ENCODE assay signal across 8 cellular contexts in the genomic region with DNA sequence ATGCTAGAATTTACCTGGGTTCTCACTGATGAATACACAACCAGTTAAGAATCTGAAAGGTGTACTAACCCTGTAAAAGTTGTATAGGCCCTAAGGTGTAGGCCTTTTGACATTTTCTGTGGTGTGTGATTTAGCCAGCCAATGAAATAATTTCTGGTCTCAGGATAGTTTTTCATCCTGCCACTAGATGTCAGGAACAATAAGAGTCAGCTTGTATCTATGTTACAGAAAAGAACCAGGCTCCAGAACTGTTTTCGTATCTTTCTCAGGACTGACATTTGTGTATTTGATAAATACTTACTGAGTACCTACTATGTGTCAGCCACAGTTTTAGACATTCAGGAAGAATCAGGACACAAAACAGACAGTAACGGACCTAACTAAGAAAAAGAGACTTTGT.
DNase-seq lines count a peak whose midpoint lies in the region; ATAC-seq and TF ChIP-seq lines count a peak whose summit lies in the region.

No MANE protein-coding gene starts in this region.

- peak; percentile 71 for ATAC-seq in HG03159 (IDR thresholded peaks at IDR 0.05; ENCODE audit: unreplicated experiment)
- ATAC-seq in left ventricle myocardium superior: peak; percentile 60
- ATAC-seq in HG02763 (IDR thresholded peaks at IDR 0.05; ENCODE audit: unreplicated experiment): no peak

- WGBS in SK-N-SH (ENCODE audit: low lambda C conversion rate): 76% methylated on average over 2 of the region's 2 CpGs

- peak; percentile 0 for DNase-seq in NCI-H2171 treated with DMSO at 0.1 percent for 48 hours (lab: John Stamatoyannopoulos, UW)
- no peak for DNase-seq in NCI-H2171 (lab: John Stamatoyannopoulos, UW)
- peak; percentile 60 for DNase-seq in SK-N-SH
- no peak for DNase-seq in left ventricle myocardium superior
- DNase-seq in NCI-H345 treated with DMSO at 0.1 percent for 48 hours (lab: John Stamatoyannopoulos, UW; ENCODE audit: unreplicated experiment): no peak
- DNase-seq in NCI-H524 treated with DMSO at 0.1 percent for 48 hours (lab: John Stamatoyannopoulos, UW): no peak

- no peaks in the 10 kb centered on the region for H3K27me3 ChIP-seq in SK-N-SH (ENCODE audit: insufficient read depth)

- H3K27ac ChIP-seq in SK-N-SH (ENCODE audit: low read depth in 2 of 2, low read length in 1 of 2): no peak overlapping the region

- peak; percentile 75 for TF ChIP-seq RAD21 in SK-N-SH (IDR thresholded peaks at IDR 0.05; ENCODE audit: low read length)

- no peak overlapping the region for H3K4me3 ChIP-seq in SK-N-SH (ENCODE audit: low read depth in 2 of 2, low read length in 1 of 2)

- no peak for TF ChIP-seq EP300 in SK-N-SH (IDR thresholded peaks at IDR 0.05; ENCODE audit: borderline replicate concordance in 1 of 2, low read depth in 1 of 2, low read length in 1 of 2)

- H3K9ac ChIP-seq in SK-N-SH: no peak overlapping the region

- no peaks in the 10 kb centered on the region for H3K9me2 ChIP-seq in SK-N-SH

- no peaks in the 10 kb centered on the region for H3K9me3 ChIP-seq in SK-N-SH

- intact Hi-C loops in left ventricle myocardium superior (cut with micrococcal nuclease): no loop called here

- no peaks in the 10 kb centered on the region for H3K36me3 ChIP-seq in SK-N-SH (replicated peaks in 1 of 2; ENCODE audit: control insufficient read depth in 1 of 2, insufficient read depth in 2 of 2, low read length in 1 of 2)

- H3F3A ChIP-seq in SK-N-SH (replicated peaks; ENCODE audit: insufficient read depth): no peaks in the 10 kb centered on the region

- H4K20me1 ChIP-seq in SK-N-SH (ENCODE audit: insufficient read depth): no peaks in the 10 kb centered on the region

- peak; percentile 69 for TF ChIP-seq CTCF in SK-N-SH (IDR thresholded peaks at IDR 0.05)

- H3K4me1 ChIP-seq in SK-N-SH (ENCODE audit: control insufficient read depth in 1 of 2, insufficient read depth in 2 of 2, low read depth in 1 of 2, low read length in 1 of 2): peaks cover 0 to 9% of the 10 kb centered on the region in 2 experiments; a peak in 2 of 4 replicates

- H3K79me2 ChIP-seq in SK-N-SH (ENCODE audit: insufficient read depth): no peaks in the 10 kb centered on the region

- POLR2A ChIA-PET in SK-N-SH (lab: Yijun Ruan, JAX): no interaction called here

- CTCF ChIA-PET in SK-N-SH (lab: Yijun Ruan, JAX): interaction anchor here (0.7 to 1.5 kb wide), 5 partner anchors 9 to 1356 kb away, joined by 3 to 4 read pairs (median 3); no protein-coding TSS in a partner anchor

- H3K4me2 ChIP-seq in SK-N-SH: no peak overlapping the region

- no peak overlapping the region for H2AFZ ChIP-seq in SK-N-SH (ENCODE audit: low read depth)

TF ChIP-seq in SK-N-SH, 30 proteins besides CTCF, POLR2A, EP300 and RAD21:
- TF ChIP-seq SMC3 (IDR thresholded peaks at IDR 0.05; ENCODE audit: low read depth, low read length): peak; percentile 48
- TF ChIP-seq, protein P1, sequence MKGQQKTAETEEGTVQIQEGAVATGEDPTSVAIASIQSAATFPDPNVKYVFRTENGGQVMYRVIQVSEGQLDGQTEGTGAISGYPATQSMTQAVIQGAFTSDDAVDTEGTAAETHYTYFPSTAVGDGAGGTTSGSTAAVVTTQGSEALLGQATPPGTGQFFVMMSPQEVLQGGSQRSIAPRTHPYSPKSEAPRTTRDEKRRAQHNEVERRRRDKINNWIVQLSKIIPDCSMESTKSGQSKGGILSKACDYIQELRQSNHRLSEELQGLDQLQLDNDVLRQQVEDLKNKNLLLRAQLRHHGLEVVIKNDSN (IDR thresholded peaks at IDR 0.05; ENCODE audit: borderline replicate concordance, low read depth): no peak
- TF ChIP-seq FOXM1 (IDR thresholded peaks at IDR 0.05; ENCODE audit: low read depth): no peak
- TF ChIP-seq RCOR1 (IDR thresholded peaks at IDR 0.05; ENCODE audit: low read length): no peak
- TF ChIP-seq TEAD4 (IDR thresholded peaks at IDR 0.05; ENCODE audit: borderline replicate concordance, insufficient read depth): no peak
- no peak for TF ChIP-seq RXRA (IDR thresholded peaks at IDR 0.05; ENCODE audit: borderline replicate concordance, low read depth)
- TF ChIP-seq, protein P2, sequence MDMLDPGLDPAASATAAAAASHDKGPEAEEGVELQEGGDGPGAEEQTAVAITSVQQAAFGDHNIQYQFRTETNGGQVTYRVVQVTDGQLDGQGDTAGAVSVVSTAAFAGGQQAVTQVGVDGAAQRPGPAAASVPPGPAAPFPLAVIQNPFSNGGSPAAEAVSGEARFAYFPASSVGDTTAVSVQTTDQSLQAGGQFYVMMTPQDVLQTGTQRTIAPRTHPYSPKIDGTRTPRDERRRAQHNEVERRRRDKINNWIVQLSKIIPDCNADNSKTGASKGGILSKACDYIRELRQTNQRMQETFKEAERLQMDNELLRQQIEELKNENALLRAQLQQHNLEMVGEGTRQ (IDR thresholded peaks at IDR 0.05; ENCODE audit: borderline replicate concordance, low read depth, low read length): no peak

Comparison
In these comparisons a context has a peak if more than half of its experiments do, and no peak if none do; other contexts are left out.
1. DNase-seq: peak in NCI-H2171 treated with DMSO at 0.1 percent for 48 hours (single experiment) and SK-N-SH (single experiment); none in NCI-H2171 (single experiment), left ventricle myocardium superior (single experiment), NCI-H345 treated with DMSO at 0.1 percent for 48 hours (single experiment) and NCI-H524 treated with DMSO at 0.1 percent for 48 hours (single experiment).